In the genomic region with DNA sequence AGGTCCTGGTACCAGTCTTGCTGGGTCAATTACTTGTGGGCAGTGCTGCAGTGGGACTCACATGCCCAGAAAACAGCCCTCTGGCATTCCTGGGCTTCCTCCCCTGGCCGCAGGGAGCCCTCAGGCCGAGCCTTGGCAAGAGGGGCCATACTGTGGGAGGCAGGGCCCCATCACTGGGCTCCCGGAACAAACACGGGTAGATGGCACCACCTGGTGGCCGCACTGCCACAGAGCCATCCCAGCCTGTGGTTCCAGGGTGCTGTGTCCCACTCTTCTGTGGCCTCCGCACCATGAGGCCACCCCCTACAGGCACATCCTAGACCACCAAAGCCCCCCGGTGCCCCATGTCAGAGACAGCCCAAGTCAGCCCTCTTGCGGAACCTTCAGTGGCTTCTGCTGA, we compare ENCODE assay signal across 7 cellular contexts.
A peak's percentile ranks its signal among the peaks of the same experiment; 100 is the strongest.
DNase-seq lines count a peak whose midpoint lies in the region; ATAC-seq and TF ChIP-seq lines count a peak whose summit lies in the region.
"Not testable (repeated sequence)": the region's sequence is repeated elsewhere in the genome, so short reads cannot be mapped to it uniquely, and the experiment has no call there.

No MANE protein-coding gene starts in this region.

- POLR2A ChIA-PET in WTC11 (lab: Charles Lee); naive thymus-derived CD4-positive, alpha-beta T cell (lab: Charles Lee): not testable (repeated sequence)

- H3K4me3 ChIP-seq in naive thymus-derived CD4-positive, alpha-beta T cell (ENCODE audit: low read length), result not testable (repeated sequence)

- H3K27me3 ChIP-seq in foreskin keratinocyte; naive thymus-derived CD4-positive, alpha-beta T cell (ENCODE audit: control insufficient read depth in 2 of 2, insufficient read depth in 2 of 2, low read length in 2 of 2): not testable (repeated sequence)

- ATAC-seq in GM19035 (IDR thresholded peaks at IDR 0.05; ENCODE audit: unreplicated experiment), result peak; percentile 80
- peak; percentile 90 for ATAC-seq in GM21515 (IDR thresholded peaks at IDR 0.05; ENCODE audit: unreplicated experiment)
- peak; percentile 84 for ATAC-seq in HG02798 (IDR thresholded peaks at IDR 0.05; ENCODE audit: poor library complexity, unreplicated experiment)
- ATAC-seq in HG03280 (IDR thresholded peaks at IDR 0.05; ENCODE audit: unreplicated experiment), result peak; percentile 80
- ATAC-seq in WTC11, result peak; percentile 96
- peak; percentile 83 for ATAC-seq in foreskin keratinocyte
- peak; percentile 89 for ATAC-seq in naive thymus-derived CD4-positive, alpha-beta T cell

- not testable (repeated sequence) for H3K36me3 Mint-ChIP-seq in WTC11; naive thymus-derived CD4-positive, alpha-beta T cell

- not testable (repeated sequence) for H3K4me1 Mint-ChIP-seq in WTC11; naive thymus-derived CD4-positive, alpha-beta T cell

- intact Hi-C loops in naive thymus-derived CD4-positive, alpha-beta T cell (cut with micrococcal nuclease), result not testable (repeated sequence)

- CTCF ChIA-PET in WTC11 (lab: Charles Lee); naive thymus-derived CD4-positive, alpha-beta T cell (lab: Charles Lee): not testable (repeated sequence)

- H3K4me3 Mint-ChIP-seq in WTC11; naive thymus-derived CD4-positive, alpha-beta T cell: not testable (repeated sequence)

- H3K27ac Mint-ChIP-seq in WTC11; naive thymus-derived CD4-positive, alpha-beta T cell: not testable (repeated sequence)

- not testable (repeated sequence) for DNase-seq in WTC11 (ENCODE audit: low spot score); foreskin keratinocyte; naive thymus-derived CD4-positive, alpha-beta T cell

- not testable (repeated sequence) for H3K27me3 Mint-ChIP-seq in WTC11 (ENCODE audit: low read depth); naive thymus-derived CD4-positive, alpha-beta T cell

- not testable (repeated sequence) for H3K4me1 ChIP-seq in foreskin keratinocyte; naive thymus-derived CD4-positive, alpha-beta T cell (ENCODE audit: control insufficient read depth in 2 of 2, insufficient read depth in 2 of 2, low read length in 2 of 2)

- not testable (repeated sequence) for H3K36me3 ChIP-seq in naive thymus-derived CD4-positive, alpha-beta T cell (ENCODE audit: control insufficient read depth in 2 of 3, insufficient read depth in 3 of 3, low read length in 3 of 3)

- H3K9me3 ChIP-seq in naive thymus-derived CD4-positive, alpha-beta T cell (ENCODE audit: control insufficient read depth in 2 of 3, low read length in 3 of 3), result not testable (repeated sequence)

- not testable (repeated sequence) for H3K27ac ChIP-seq in foreskin keratinocyte; naive thymus-derived CD4-positive, alpha-beta T cell (ENCODE audit: low read depth, low read length)

- H3K9me3 Mint-ChIP-seq in WTC11; naive thymus-derived CD4-positive, alpha-beta T cell: not testable (repeated sequence)

- TF ChIP-seq CTCF in WTC11 (IDR thresholded peaks at IDR 0.05); foreskin keratinocyte (conservative IDR thresholded peaks at IDR 0.05): not testable (repeated sequence)
